Comparison of ENCODE assay signal across 1 cellular context in the genomic region with DNA sequence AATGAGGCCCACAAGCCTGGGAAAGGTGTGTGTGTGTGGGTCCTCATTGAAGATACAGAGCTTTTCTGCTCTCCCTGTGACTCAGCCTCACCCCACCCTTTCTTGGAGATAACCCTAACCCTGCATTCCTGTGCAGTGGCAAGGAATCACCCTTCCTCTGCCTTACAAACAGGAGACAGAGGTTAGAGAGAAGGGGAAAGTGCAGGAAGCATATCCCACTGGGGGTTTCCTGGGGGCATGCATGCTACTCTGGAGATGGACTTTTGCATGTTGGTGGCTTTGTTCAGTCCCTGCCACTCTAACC.
TF ChIP-seq lines count a peak whose summit lies in the region.

No MANE protein-coding gene starts in this region.

TF ChIP-seq in HEK293, 187 proteins besides CTCF, POLR2A, EP300 and RAD21 (continued from another document):
- TF ChIP-seq, protein P1, sequence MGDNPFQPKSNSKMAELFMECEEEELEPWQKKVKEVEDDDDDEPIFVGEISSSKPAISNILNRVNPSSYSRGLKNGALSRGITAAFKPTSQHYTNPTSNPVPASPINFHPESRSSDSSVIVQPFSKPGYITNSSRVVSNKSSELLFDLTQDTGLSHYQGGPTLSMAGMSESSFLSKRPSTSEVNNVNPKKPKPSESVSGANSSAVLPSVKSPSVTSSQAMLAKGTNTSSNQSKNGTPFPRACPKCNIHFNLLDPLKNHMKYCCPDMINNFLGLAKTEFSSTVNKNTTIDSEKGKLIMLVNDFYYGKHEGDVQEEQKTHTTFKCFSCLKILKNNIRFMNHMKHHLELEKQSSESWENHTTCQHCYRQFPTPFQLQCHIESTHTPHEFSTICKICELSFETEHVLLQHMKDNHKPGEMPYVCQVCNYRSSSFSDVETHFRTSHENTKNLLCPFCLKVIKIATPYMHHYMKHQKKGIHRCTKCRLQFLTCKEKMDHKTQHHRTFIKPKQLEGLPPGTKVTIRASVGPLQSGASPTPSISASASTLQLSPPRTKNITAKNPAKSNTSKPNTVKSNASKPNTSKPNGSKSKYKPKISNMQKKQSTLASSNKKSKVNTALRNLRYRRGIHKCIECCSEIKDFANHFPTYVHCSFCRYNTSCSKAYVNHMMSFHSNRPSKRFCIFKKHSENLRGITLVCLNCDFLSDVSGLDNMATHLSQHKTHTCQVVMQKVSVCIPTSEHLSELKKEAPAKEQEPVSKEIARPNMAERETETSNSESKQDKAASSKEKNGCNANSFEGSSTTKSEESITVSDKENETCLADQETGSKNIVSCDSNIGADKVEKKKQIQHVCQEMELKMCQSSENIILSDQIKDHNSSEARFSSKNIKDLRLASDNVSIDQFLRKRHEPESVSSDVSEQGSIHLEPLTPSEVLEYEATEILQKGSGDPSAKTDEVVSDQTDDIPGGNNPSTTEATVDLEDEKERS (tag by site-specific recombination; IDR thresholded peaks at IDR 0.05): no peak
- 0 out of 2 replicates have a peak, but pooled peaks have one; percentile 41 for TF ChIP-seq KLF1 (tag by site-specific recombination; IDR thresholded peaks at IDR 0.05)
- TF ChIP-seq, protein P2, sequence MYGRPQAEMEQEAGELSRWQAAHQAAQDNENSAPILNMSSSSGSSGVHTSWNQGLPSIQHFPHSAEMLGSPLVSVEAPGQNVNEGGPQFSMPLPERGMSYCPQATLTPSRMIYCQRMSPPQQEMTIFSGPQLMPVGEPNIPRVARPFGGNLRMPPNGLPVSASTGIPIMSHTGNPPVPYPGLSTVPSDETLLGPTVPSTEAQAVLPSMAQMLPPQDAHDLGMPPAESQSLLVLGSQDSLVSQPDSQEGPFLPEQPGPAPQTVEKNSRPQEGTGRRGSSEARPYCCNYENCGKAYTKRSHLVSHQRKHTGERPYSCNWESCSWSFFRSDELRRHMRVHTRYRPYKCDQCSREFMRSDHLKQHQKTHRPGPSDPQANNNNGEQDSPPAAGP (tag by site-specific recombination; IDR thresholded peaks at IDR 0.05): peak; percentile 69
